Comparison of ENCODE assay signal across 7 cellular contexts in the genomic region with DNA sequence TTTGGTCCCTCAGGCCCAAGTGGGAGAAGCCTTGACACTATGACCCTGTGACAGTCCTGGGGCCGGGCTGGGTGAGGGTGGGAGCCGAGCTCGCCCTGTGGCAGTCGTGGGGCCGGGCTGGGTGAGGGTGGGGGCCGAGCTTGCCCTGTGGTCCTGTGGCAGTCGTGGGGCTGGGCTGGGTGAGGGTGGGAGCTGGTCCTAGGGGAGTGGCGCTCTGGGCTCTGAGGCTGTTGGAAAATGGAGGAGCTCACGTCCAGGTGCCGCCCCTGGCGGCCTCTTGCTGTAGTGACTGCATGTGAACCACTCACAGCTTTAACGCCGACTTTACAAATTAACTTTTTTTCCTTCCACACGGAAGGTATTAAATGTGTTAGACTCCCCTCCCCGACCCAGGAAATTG.
A peak's percentile ranks its signal among the peaks of the same experiment; 100 is the strongest.
DNase-seq lines count a peak whose midpoint lies in the region; ATAC-seq and TF ChIP-seq lines count a peak whose summit lies in the region.

No MANE protein-coding gene starts in this region.

- ATAC-seq in stimulated activated naive CD8-positive, alpha-beta T cell treated with anti-CD3 and anti-CD28 coated beads, Interleukin-15, Interleukin-2, amounts not matched to agents 100 U/mL and 50 U/mL, for 24 hours = peak; percentile 65
- ATAC-seq in GM18861 (IDR thresholded peaks at IDR 0.05; ENCODE audit: unreplicated experiment) = no peak

- DNase-seq in HuH-7.5 (ENCODE audit: low spot score) (peak; percentile 65), kidney tubule cell (ENCODE audit: low spot score) (peak; percentile 59)
- peak; percentile 52 for DNase-seq in activated naive CD4-positive, alpha-beta T cell treated with anti-CD3 and anti-CD28 coated beads, Interleukin-2, amount 50 U/mL, for 16 hours
- DNase-seq in stimulated activated naive CD8-positive, alpha-beta T cell treated with anti-CD3 and anti-CD28 coated beads, Interleukin-15, Interleukin-2, amounts not matched to agents 100 U/mL and 50 U/mL, for 24 hours = peak; percentile 47
- no peak for DNase-seq in effector CD4-positive, alpha-beta T cell

- TF ChIP-seq CTCF in GM12874 (IDR thresholded peaks at IDR 0.05; ENCODE audit: insufficient read depth, low read depth, low read length) = peak; percentile 65
